ENCODE assay signal across 1 cellular context in genomic region chr10:73094986-73095478, GRCh38.
TF ChIP-seq lines count a peak whose summit lies in the region.

No MANE protein-coding gene starts in this region.

TF ChIP-seq in endothelial cell of umbilical vein, 7 proteins besides CTCF, POLR2A, EP300 and RAD21:
- TF ChIP-seq JUN (IDR thresholded peaks at IDR 0.05; ENCODE audit: borderline replicate concordance, insufficient read depth, insufficient read length, low read depth) (no peak), EZH2 (IDR thresholded peaks at IDR 0.05; ENCODE audit: borderline replicate concordance, low read depth, low read length, severe bottlenecking) (no peak), FOS (IDR thresholded peaks at IDR 0.05; ENCODE audit: borderline replicate concordance, insufficient read depth, low read length) (no peak), POLR2AphosphoS5 (IDR thresholded peaks at IDR 0.05; ENCODE audit: insufficient read depth, low read depth, low read length) (no peak), GATA2 (IDR thresholded peaks at IDR 0.05; ENCODE audit: insufficient read depth, insufficient read length, low read depth, low read length) (no peak), MYC (IDR thresholded peaks at IDR 0.05; ENCODE audit: low read depth, low read length) (no peak)
- TF ChIP-seq, protein P1, sequence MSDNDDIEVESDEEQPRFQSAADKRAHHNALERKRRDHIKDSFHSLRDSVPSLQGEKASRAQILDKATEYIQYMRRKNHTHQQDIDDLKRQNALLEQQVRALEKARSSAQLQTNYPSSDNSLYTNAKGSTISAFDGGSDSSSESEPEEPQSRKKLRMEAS (IDR thresholded peaks at IDR 0.05; ENCODE audit: insufficient read depth, insufficient read length), result no peak
